Comparison of ENCODE assay signal across 12 cellular contexts in the genomic region with DNA sequence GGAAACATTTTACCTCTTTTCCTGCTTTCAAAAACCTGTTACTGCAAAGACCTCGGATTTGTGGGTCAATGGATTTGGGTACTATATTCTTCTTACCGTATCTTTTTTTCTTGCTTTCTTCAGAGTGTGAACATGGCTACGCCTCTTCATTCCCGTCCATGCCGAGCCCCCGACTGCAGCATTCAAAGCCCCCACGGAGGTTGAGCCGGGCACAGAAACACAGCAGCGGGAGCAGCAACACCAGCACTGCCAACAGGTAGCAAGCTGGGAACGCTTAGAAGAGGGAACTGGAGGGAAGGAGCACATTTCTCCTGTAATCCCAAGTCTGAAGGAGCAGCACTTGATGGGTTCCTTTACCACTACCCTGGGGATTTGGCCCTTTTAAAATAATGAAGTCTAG. TPM values are rescaled to one million over a fixed set of nuclear protein-coding genes. Genes with fewer than 3 reads are reported as not detected.
DNase-seq lines count a peak whose midpoint lies in the region; ATAC-seq and TF ChIP-seq lines count a peak whose summit lies in the region.
"Had no signal": no experiment of that assay in that cellular context is flagged by ENCODE, and none has a peak within 500 bp of the region (broad histone marks: within the 10 kb centered on the region; RNA-seq: fewer than 3 reads in every experiment).

No MANE protein-coding gene starts in this region.

- peaks cover 21% of the 10 kb centered on the region for H3K4me1 Mint-ChIP-seq in CD8-positive, alpha-beta T cell (ENCODE audit: low read depth)
- H3K4me1 Mint-ChIP-seq in IgD-negative memory B cell, result peaks cover 5 to 11% (median 11%) of the 10 kb centered on the region in 3 donors
- H3K4me1 Mint-ChIP-seq in osteocyte (ENCODE audit: unreplicated experiment), result peaks cover 16% of the 10 kb centered on the region

- peak overlapping the region; percentile 61 for H3K4me3 Mint-ChIP-seq in CD8-positive, alpha-beta T cell
- H3K4me3 Mint-ChIP-seq in IgD-negative memory B cell (peak overlapping the region in 3 of 4 donors; percentile 38 to 98 (median 84)), osteocyte (ENCODE audit: unreplicated experiment) (peak overlapping the region; percentile 97)

- intact Hi-C loops in CD8-positive, alpha-beta T cell (cut with DNase I, micrococcal nuclease), result loop anchor here (5.0 to 10.0 kb wide), 9 partner anchors 71 to 1954 kb away; a partner anchor contains a TSS
- intact Hi-C loops in dorsolateral prefrontal cortex (cut with DNase I), result loop anchor here in 1 of 2 donors (5.0 to 10.0 kb wide), 2 partner anchors 91 to 223 kb away; a partner anchor contains a TSS
- intact Hi-C loops in ovary (cut with DNase I), result loop anchor here in 3 of 4 donors (5.0 to 10.0 kb wide), 4 partner anchors 44 to 333 kb away; no protein-coding TSS in a partner anchor

- no peak overlapping the region for H3K27ac Mint-ChIP-seq in CD8-positive, alpha-beta T cell
- peak overlapping the region in 1 of 3 donors; percentile 82 for H3K27ac Mint-ChIP-seq in IgD-negative memory B cell
- H3K27ac Mint-ChIP-seq in osteocyte (ENCODE audit: unreplicated experiment), result no peak overlapping the region

- no peak for TF ChIP-seq EP300 in ovary (IDR thresholded peaks at IDR 0.05)

- no peaks in the 10 kb centered on the region for H3K9me3 Mint-ChIP-seq in CD8-positive, alpha-beta T cell
- H3K9me3 Mint-ChIP-seq in IgD-negative memory B cell (no peaks in the 10 kb centered on the region), osteocyte (ENCODE audit: unreplicated experiment) (no peaks in the 10 kb centered on the region)

- no peak for TF ChIP-seq POLR2A in ovary (IDR thresholded peaks at IDR 0.05)

- peaks cover 11% of the 10 kb centered on the region for H3K4me1 ChIP-seq in CD8-positive, alpha-beta T cell (ENCODE audit: insufficient read depth, low read length)
- no peaks in the 10 kb centered on the region for H3K4me1 ChIP-seq in ovary (ENCODE audit: insufficient read depth)

- DNase-seq in CD8-positive, alpha-beta T cell, result no peak
- no peak for DNase-seq in dorsolateral prefrontal cortex
- no peak for DNase-seq in osteocyte (ENCODE audit: extremely low spot score, unreplicated experiment)
- DNase-seq in NCI-H1092 treated with DMSO at 0.1 percent for 48 hours (lab: John Stamatoyannopoulos, UW), result no peak
- DNase-seq in ovary, result no peak
- DNase-seq: activated CD8-positive, alpha-beta memory T cell treated with anti-CD3 and anti-CD28 coated beads for 24 hours; cortex of kidney; NCI-H226; SIG-M5; stimulated activated CD4-positive, alpha-beta T cell treated with anti-CD3 and anti-CD28 coated beads, Interleukin-2, amount 100 ng/mL, for 48 hours had no signal

- H3K36me3 ChIP-seq in CD8-positive, alpha-beta T cell (ENCODE audit: insufficient read depth, low read length), result no peaks in the 10 kb centered on the region
- H3K36me3 ChIP-seq in ovary, result no peaks in the 10 kb centered on the region

- CTCF ChIA-PET in CD8-positive, alpha-beta T cell (lab: Charles Lee), result no interaction called here

- TF ChIP-seq CTCF in CD8-positive, alpha-beta T cell (IDR thresholded peaks at IDR 0.05), result no peak
- TF ChIP-seq CTCF in dorsolateral prefrontal cortex (IDR thresholded peaks at IDR 0.05 in 54 of 56, conservative IDR thresholded peaks at IDR 0.05 in 2 of 56; ENCODE audit: low read depth in 1 of 56, partially characterized antibody in 56 of 56) (no peak), osteocyte (IDR thresholded peaks at IDR 0.05) (no peak), ovary (IDR thresholded peaks at IDR 0.05) (no peak)

- POLR2A ChIA-PET in CD8-positive, alpha-beta T cell (lab: Charles Lee), result interaction anchor here (5.8 kb wide), 1 partner anchor 19 kb away, joined by 77 read pairs; a partner anchor contains a TSS

- H3K27me3 Mint-ChIP-seq in CD8-positive, alpha-beta T cell (ENCODE audit: low read depth), result peaks cover 4% of the 10 kb centered on the region
- H3K27me3 Mint-ChIP-seq in IgD-negative memory B cell, result peaks cover 2% of the 10 kb centered on the region
- no peaks in the 10 kb centered on the region for H3K27me3 Mint-ChIP-seq in osteocyte (ENCODE audit: unreplicated experiment)

- H3K27me3 ChIP-seq in CD8-positive, alpha-beta T cell (ENCODE audit: insufficient read depth, low read length), result no peaks in the 10 kb centered on the region
- H3K27me3 ChIP-seq in dorsolateral prefrontal cortex, result no peaks in the 10 kb centered on the region
- H3K27me3 ChIP-seq in ovary, result no peaks in the 10 kb centered on the region

- WGBS in ovary, 3 donors, result 68 to 79% (median 68%) methylated on average over 10 of the region's 10 CpGs

- H3K36me3 Mint-ChIP-seq in CD8-positive, alpha-beta T cell, result peaks cover 24% of the 10 kb centered on the region
- H3K36me3 Mint-ChIP-seq in IgD-negative memory B cell (peaks cover 7% of the 10 kb centered on the region), osteocyte (ENCODE audit: unreplicated experiment) (peaks cover 13% of the 10 kb centered on the region)

- H3K9me3 ChIP-seq in CD8-positive, alpha-beta T cell (ENCODE audit: low read length), result no peaks in the 10 kb centered on the region
- H3K9me3 ChIP-seq in ovary, result no peaks in the 10 kb centered on the region

- ATAC-seq in CD8-positive, alpha-beta T cell, result no peak
- no peak for ATAC-seq in GM19324 (IDR thresholded peaks at IDR 0.05; ENCODE audit: low FRiP score, unreplicated experiment)

- H3K27ac ChIP-seq in CD8-positive, alpha-beta T cell (ENCODE audit: low read depth, low read length), result no peak overlapping the region
- H3K27ac ChIP-seq in dorsolateral prefrontal cortex (peak overlapping the region in 58 of 59 donors; percentile 31 to 100 (median 99)), ovary (peak overlapping the region in 1 of 2 donors; percentile 91)

- H3K4me3 ChIP-seq in CD8-positive, alpha-beta T cell (ENCODE audit: low read depth, low read length), result no peak overlapping the region
- H3K4me3 ChIP-seq in dorsolateral prefrontal cortex (peak overlapping the region; percentile 34 to 98 (median 85)), ovary (no peak overlapping the region)

RNA-seq across cellular contexts. Expression of a gene that starts 20.7 kb away (rescaled TPM):
- 10 to 100 TPM; 55.3 to 57.0 TPM for total RNA-seq in CD8-positive, alpha-beta T cell
- polyA plus RNA-seq in IgD-negative memory B cell, result 13.9 TPM
- total RNA-seq in dorsolateral prefrontal cortex, result 100 to 1,000 TPM in 65 of 120 experiments, 10 to 100 TPM in 55; 66.2 to 188 (median 104) TPM
- 31.9 and 32.2 TPM in 2 replicates for total RNA-seq in osteocyte
- 10 to 100 TPM; 41.9 to 80.0 (median 60.8) TPM for total RNA-seq in ovary
- 100 to 1,000 TPM in 1 of 2 donors, 10 to 100 TPM in 1; 75.4 to 100 TPM for polyA plus RNA-seq in ovary

Comparison
In these comparisons a context has a peak if more than half of its experiments do, and no peak if none do; other contexts are left out.
1. H3K4me3 ChIP-seq: peak in dorsolateral prefrontal cortex (59 of 59); none in CD8-positive, alpha-beta T cell (single experiment) and ovary (single experiment).
2. Peak in every context shown above with its lines, with median percentiles within 50 percentile points of each other: H3K4me3 Mint-ChIP-seq.